ENCODE assay signal across 10 cellular contexts in the genomic region with DNA sequence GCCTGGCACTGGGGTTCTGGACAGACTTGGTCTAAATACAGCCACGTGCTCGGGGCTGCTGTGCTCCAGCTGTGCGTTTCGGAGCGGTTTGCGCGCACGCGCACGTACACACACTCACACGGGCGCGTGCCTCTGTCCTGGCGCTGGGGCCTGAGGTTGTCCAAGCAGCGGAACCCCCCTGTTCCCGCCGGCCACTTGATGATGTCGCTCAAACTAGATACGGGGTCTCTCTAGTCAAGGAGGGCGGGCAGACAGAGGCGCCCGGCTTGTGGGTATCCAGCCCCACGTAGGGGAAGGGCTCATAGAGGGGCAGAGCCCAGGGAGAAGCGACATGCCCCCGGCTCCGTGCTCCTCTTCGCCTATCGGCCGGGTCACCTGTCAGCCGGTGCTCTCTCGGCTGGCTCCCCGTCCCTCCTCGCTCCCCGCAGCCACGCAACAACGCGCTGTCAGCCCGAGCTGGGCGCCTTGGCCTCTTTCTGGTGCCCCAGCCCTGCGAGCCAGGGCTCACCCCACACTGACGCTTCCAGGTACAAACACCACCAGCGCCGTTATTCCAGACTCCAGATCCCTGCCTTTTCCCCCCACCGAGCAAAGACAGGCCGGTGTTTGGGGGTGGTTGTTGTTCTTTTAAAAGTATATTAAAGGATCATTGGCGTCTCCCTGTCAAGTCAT. TPM values are rescaled to one million over a fixed set of nuclear protein-coding genes. Genes with fewer than 3 reads are reported as not detected.
DNase-seq lines count a peak whose midpoint lies in the region; ATAC-seq, FAIRE-seq and TF ChIP-seq lines count a peak whose summit lies in the region.
"Had no signal": no experiment of that assay in that cellular context is flagged by ENCODE, and none has a peak within 500 bp of the region (broad histone marks: within the 10 kb centered on the region; RNA-seq: fewer than 3 reads in every experiment).

No MANE protein-coding gene starts in this region.

- H3K4me3 Mint-ChIP-seq in activated CD4-positive, alpha-beta T cell treated with anti-CD3 and anti-CD28 coated beads for 36 hours, result no peak overlapping the region
- peak overlapping the region; percentile 55 to 56 for H3K4me3 Mint-ChIP-seq in stimulated activated naive B cell treated with anti-CD40 and anti-IgM and Interleukin-4, amounts not matched to agents 10 μg/mL and 1 μg/mL and 100 μg/mL, for 72 hours

- peaks cover 24% of the 10 kb centered on the region for H3K4me1 Mint-ChIP-seq in activated CD4-positive, alpha-beta T cell treated with anti-CD3 and anti-CD28 coated beads for 36 hours
- H3K4me1 Mint-ChIP-seq in stimulated activated naive B cell treated with anti-CD40 and anti-IgM and Interleukin-4, amounts not matched to agents 10 μg/mL and 1 μg/mL and 100 μg/mL, for 72 hours, result peaks cover 16 to 37% of the 10 kb centered on the region in 2 donors

- H3K27ac Mint-ChIP-seq in activated CD4-positive, alpha-beta T cell treated with anti-CD3 and anti-CD28 coated beads for 36 hours, result no peak overlapping the region
- H3K27ac Mint-ChIP-seq in stimulated activated naive B cell treated with anti-CD40 and anti-IgM and Interleukin-4, amounts not matched to agents 10 μg/mL and 1 μg/mL and 100 μg/mL, for 72 hours, result peak overlapping the region; percentile 92

- no peak for TF ChIP-seq CTCF in kidney (IDR thresholded peaks at IDR 0.05; ENCODE audit: borderline replicate concordance, extremely low read depth, insufficient read depth)

- peak overlapping the region; percentile 29 to 42 for H3K27ac ChIP-seq in kidney (ENCODE audit: low read depth in 2 of 2, low read length in 2 of 2)
- H3K27ac ChIP-seq in effector memory CD4-positive, alpha-beta T cell (ENCODE audit: insufficient read depth, low read length, poor library complexity, severe bottlenecking), result no peak overlapping the region

- POLR2A ChIA-PET in activated CD4-positive, alpha-beta T cell treated with anti-CD3 and anti-CD28 coated beads for 36 hours (lab: Charles Lee), result no interaction called here

- FAIRE-seq in kidney (lab: Jason Lieb, UNC), result no peak

- no peaks in the 10 kb centered on the region for H3K9me3 ChIP-seq in kidney (ENCODE audit: control insufficient read depth in 1 of 2, low read length in 2 of 2)
- no peaks in the 10 kb centered on the region for H3K9me3 ChIP-seq in effector memory CD4-positive, alpha-beta T cell (ENCODE audit: control insufficient read depth, low read length)

- peaks cover 79% of the 10 kb centered on the region for H3K27me3 Mint-ChIP-seq in activated CD4-positive, alpha-beta T cell treated with anti-CD3 and anti-CD28 coated beads for 36 hours
- H3K27me3 Mint-ChIP-seq in stimulated activated naive B cell treated with anti-CD40 and anti-IgM and Interleukin-4, amounts not matched to agents 10 μg/mL and 1 μg/mL and 100 μg/mL, for 72 hours, result peaks cover 71 to 87% of the 10 kb centered on the region in 2 donors

- peaks cover 69% of the 10 kb centered on the region for H3K27me3 ChIP-seq in effector memory CD4-positive, alpha-beta T cell (replicated peaks; ENCODE audit: control insufficient read depth, insufficient read depth, low read length, poor library complexity, severe bottlenecking)

- CTCF ChIA-PET in activated CD4-positive, alpha-beta T cell treated with anti-CD3 and anti-CD28 coated beads for 36 hours (lab: Charles Lee), result interaction anchor here (0.6 to 1.3 kb wide), 3 partner anchors 11 to 133 kb away, joined by 3 to 7 read pairs (median 4); a partner anchor contains a TSS

- DNase-seq in activated CD4-positive, alpha-beta T cell treated with anti-CD3 and anti-CD28 coated beads for 36 hours, result peak; percentile 20
- no peak for DNase-seq in activated CD4-positive, alpha-beta T cell treated with anti-CD3 and anti-CD28 coated beads, Interleukin-2, amount 50 U/mL, for 1 hour
- peak; percentile 42 for DNase-seq in astrocyte of the hippocampus (ENCODE audit: low read depth, low spot score)
- peak; percentile 73 for DNase-seq in kidney
- DNase-seq in stimulated activated naive B cell treated with anti-CD40 and anti-IgM and Interleukin-4, amounts not matched to agents 10 μg/mL and 1 μg/mL and 100 μg/mL, for 72 hours, result no peak
- DNase-seq in stimulated activated CD4-positive, alpha-beta T cell treated with anti-CD3 and anti-CD28 coated beads, Interleukin-4, amount 100 ng/mL, for 4 hours, result no peak
- DNase-seq in effector memory CD4-positive, alpha-beta T cell, result no peak
- DNase-seq: Kasumi-1 had no signal

- no peaks in the 10 kb centered on the region for H3K4me1 ChIP-seq in kidney (ENCODE audit: control insufficient read depth in 1 of 2, insufficient read depth in 1 of 2, low read depth in 1 of 2, low read length in 2 of 2)
- peaks cover 22% of the 10 kb centered on the region for H3K4me1 ChIP-seq in effector memory CD4-positive, alpha-beta T cell (ENCODE audit: control insufficient read depth, insufficient read depth, low read length, poor library complexity, severe bottlenecking)

- intact Hi-C loops in activated CD4-positive, alpha-beta T cell treated with anti-CD3 and anti-CD28 coated beads for 36 hours (cut with DNase I, micrococcal nuclease), result loop anchor here (2.0 to 10.0 kb wide), 3 partner anchors 15 to 1043 kb away; a partner anchor contains a TSS
- intact Hi-C loops in kidney (cut with DNase I), result no loop called here

- H3K9ac ChIP-seq in kidney (ENCODE audit: low read length in 2 of 2), result no peak overlapping the region

- peak overlapping the region; percentile 51 to 52 for H3K4me3 ChIP-seq in kidney (ENCODE audit: low read length in 2 of 2)
- no peak overlapping the region for H3K4me3 ChIP-seq in effector memory CD4-positive, alpha-beta T cell (ENCODE audit: insufficient read depth, low read depth, low read length, poor library complexity, severe bottlenecking)

- ATAC-seq in activated CD4-positive, alpha-beta T cell treated with anti-CD3 and anti-CD28 coated beads for 36 hours, result no peak
- ATAC-seq in stimulated activated naive B cell treated with anti-CD40 and anti-IgM and Interleukin-4, amounts not matched to agents 10 μg/mL and 1 μg/mL and 100 μg/mL, for 72 hours (replicated peaks), result no peak
- ATAC-seq in HG03175 (IDR thresholded peaks at IDR 0.05; ENCODE audit: unreplicated experiment), result no peak
- ATAC-seq: HCT116 had no signal

- no peaks in the 10 kb centered on the region for H3K36me3 Mint-ChIP-seq in activated CD4-positive, alpha-beta T cell treated with anti-CD3 and anti-CD28 coated beads for 36 hours (ENCODE audit: low read depth)
- peaks cover 0 to 3% of the 10 kb centered on the region in 2 donors for H3K36me3 Mint-ChIP-seq in stimulated activated naive B cell treated with anti-CD40 and anti-IgM and Interleukin-4, amounts not matched to agents 10 μg/mL and 1 μg/mL and 100 μg/mL, for 72 hours

- peaks cover 1% of the 10 kb centered on the region for H3K9me3 Mint-ChIP-seq in activated CD4-positive, alpha-beta T cell treated with anti-CD3 and anti-CD28 coated beads for 36 hours (ENCODE audit: low read depth)
- no peaks in the 10 kb centered on the region for H3K9me3 Mint-ChIP-seq in stimulated activated naive B cell treated with anti-CD40 and anti-IgM and Interleukin-4, amounts not matched to agents 10 μg/mL and 1 μg/mL and 100 μg/mL, for 72 hours

- no peaks in the 10 kb centered on the region for H3K36me3 ChIP-seq in kidney (ENCODE audit: control insufficient read depth in 1 of 2, insufficient read depth in 2 of 2, low read length in 2 of 2)
- no peaks in the 10 kb centered on the region for H3K36me3 ChIP-seq in effector memory CD4-positive, alpha-beta T cell (ENCODE audit: control insufficient read depth, insufficient read depth, low read length)

RNA-seq across cellular contexts. Expression of a gene that starts 8.8 kb away (rescaled TPM):
- not detected for total RNA-seq in activated CD4-positive, alpha-beta T cell treated with anti-CD3 and anti-CD28 coated beads for 36 hours
- 13.0 TPM for total RNA-seq in kidney
- polyA plus RNA-seq in kidney (ENCODE audit: insufficient read depth, low read depth, low replicate concordance), result 16.0 TPM

RNA-seq across cellular contexts. Expression of a gene that starts 10.8 kb away (rescaled TPM):
- total RNA-seq in activated CD4-positive, alpha-beta T cell treated with anti-CD3 and anti-CD28 coated beads for 36 hours, result not detected
- total RNA-seq in kidney, result 49.5 TPM
- 22.8 TPM for polyA plus RNA-seq in kidney (ENCODE audit: insufficient read depth, low read depth, low replicate concordance)

Comparison
In these comparisons a context has a peak if more than half of its experiments do, and no peak if none do; other contexts are left out.
1. DNase-seq: peak in activated CD4-positive, alpha-beta T cell treated with anti-CD3 and anti-CD28 coated beads for 36 hours (single experiment), astrocyte of the hippocampus (single experiment) and kidney (single experiment); none in activated CD4-positive, alpha-beta T cell treated with anti-CD3 and anti-CD28 coated beads, Interleukin-2, amount 50 U/mL, for 1 hour (single experiment), stimulated activated naive B cell treated with anti-CD40 and anti-IgM and Interleukin-4, amounts not matched to agents 10 μg/mL and 1 μg/mL and 100 μg/mL, for 72 hours (single experiment), stimulated activated CD4-positive, alpha-beta T cell treated with anti-CD3 and anti-CD28 coated beads, Interleukin-4, amount 100 ng/mL, for 4 hours (0 of 2) and effector memory CD4-positive, alpha-beta T cell (0 of 3).
2. RNA of a gene that starts 8.8 kb away (total RNA-seq): 13.0 TPM in kidney (single experiment); not detected in activated CD4-positive, alpha-beta T cell treated with anti-CD3 and anti-CD28 coated beads for 36 hours; every median in the first group is over 10 times any median in the second.
3. RNA of a gene that starts 10.8 kb away (total RNA-seq): 49.5 TPM in kidney (single experiment); not detected in activated CD4-positive, alpha-beta T cell treated with anti-CD3 and anti-CD28 coated beads for 36 hours; every median in the first group is over 10 times any median in the second.